ENCODE assay signal across 1 cellular context in genomic region chr15:34297059-34297458, GRCh38.
TF ChIP-seq lines count a peak whose summit lies in the region.

No MANE protein-coding gene starts in this region.

TF ChIP-seq in endothelial cell of umbilical vein, 7 proteins besides CTCF, POLR2A, EP300 and RAD21:
- TF ChIP-seq POLR2AphosphoS5 (IDR thresholded peaks at IDR 0.05; ENCODE audit: insufficient read depth, low read depth, low read length) (no peak), MAX (IDR thresholded peaks at IDR 0.05; ENCODE audit: insufficient read depth, insufficient read length) (no peak), GATA2 (IDR thresholded peaks at IDR 0.05; ENCODE audit: insufficient read depth, insufficient read length, low read depth, low read length) (no peak), EZH2 (IDR thresholded peaks at IDR 0.05; ENCODE audit: borderline replicate concordance, low read depth, low read length, severe bottlenecking) (no peak), MYC (IDR thresholded peaks at IDR 0.05; ENCODE audit: low read depth, low read length) (no peak), FOS (IDR thresholded peaks at IDR 0.05; ENCODE audit: borderline replicate concordance, insufficient read depth, low read length) (no peak), JUN (IDR thresholded peaks at IDR 0.05; ENCODE audit: borderline replicate concordance, insufficient read depth, insufficient read length, low read depth) (no peak)
TF ChIP-seq in endothelial cell of umbilical vein: peak in this region for 0.
